Comparison of ENCODE assay signal across 18 cellular contexts in the genomic region with DNA sequence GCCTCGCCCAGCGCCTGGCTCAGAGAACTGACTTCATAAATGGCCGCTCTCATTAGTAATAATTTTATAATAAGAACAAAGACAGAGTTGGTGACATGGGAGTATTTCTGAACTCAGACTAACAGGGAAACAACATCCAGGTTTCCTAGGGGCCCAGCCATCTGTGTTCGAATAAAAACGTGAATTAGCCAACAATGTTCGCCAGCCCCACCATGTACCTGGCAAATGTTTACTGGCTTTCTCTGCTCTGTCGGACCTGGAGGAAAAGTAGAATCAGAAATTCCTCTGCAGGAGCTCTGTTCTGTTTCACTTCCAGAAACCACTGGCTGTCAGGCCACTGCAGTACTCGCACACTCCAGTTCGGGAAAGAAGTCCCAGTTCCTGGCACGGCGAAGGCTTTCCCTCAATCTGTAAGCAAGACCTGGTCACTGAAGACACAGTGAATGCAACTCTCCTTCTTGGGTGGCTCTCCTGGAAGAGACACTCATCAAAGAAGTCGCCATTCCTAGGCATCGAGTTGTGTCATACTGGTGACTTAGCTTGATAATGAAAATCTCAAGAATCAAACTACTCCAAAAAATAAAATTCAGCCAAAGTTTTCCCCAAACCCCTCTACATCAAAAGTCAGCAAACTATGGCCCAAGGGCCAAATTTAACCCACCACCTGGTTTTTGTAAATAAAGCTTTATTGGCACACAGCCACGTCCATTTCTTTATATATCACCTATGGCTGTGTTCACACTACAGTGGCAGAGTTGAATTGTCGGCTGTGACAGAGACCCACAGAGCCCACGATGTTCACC.
DNase-seq lines count a peak whose midpoint lies in the region; ATAC-seq and TF ChIP-seq lines count a peak whose summit lies in the region.
"Had no signal": no experiment of that assay in that cellular context is flagged by ENCODE, and none has a peak within 500 bp of the region (broad histone marks: within the 10 kb centered on the region; RNA-seq: fewer than 3 reads in every experiment).

No MANE protein-coding gene starts in this region.

- 74% methylated on average over 16 of the region's 16 CpGs for WGBS in esophagus muscularis mucosa

- H3K9me3 ChIP-seq in esophagus muscularis mucosa (no peaks in the 10 kb centered on the region), osteoblast (ENCODE audit: low read depth, low read length) (no peaks in the 10 kb centered on the region)
- H3K9me3 ChIP-seq: BLaER1 treated with 17β-estradiol and CSF1 and Interleukin-3, amounts not matched to agents 10 nM and 100 nM; MG63 had no signal

- DNase-seq in ELF-1 (ENCODE audit: low read depth, low spot score) (peak; percentile 29), NAMALWA (ENCODE audit: low spot score) (peak; percentile 12), esophagus muscularis mucosa (ENCODE audit: extremely low spot score) (peak; percentile 85), osteoblast (ENCODE audit: insufficient read length, low spot score, missing footprints) (peak; percentile 54), NCI-H146 treated with DMSO at 0.1 percent for 48 hours (lab: John Stamatoyannopoulos, UW; ENCODE audit: unreplicated experiment) (no peak)
- no peak for DNase-seq in stimulated activated naive B cell treated with anti-CD40 and anti-IgM and Interleukin-4, amounts not matched to agents 10 μg/mL and 1 μg/mL and 100 μg/mL, for 72 hours
- DNase-seq: CD8-positive, alpha-beta T cell; HCEC 1CT; Kasumi-1; MG63; NCI-H1092 treated with DMSO at 0.1 percent for 48 hours; NCI-H1694; NCI-H2081 treated with DMSO at 0.1 percent for 48 hours; NCI-H446 treated with DMSO at 0.1 percent for 48 hours had no signal

- H3K9me3 Mint-ChIP-seq in stimulated activated naive B cell treated with anti-CD40 and anti-IgM and Interleukin-4, amounts not matched to agents 10 μg/mL and 1 μg/mL and 100 μg/mL, for 72 hours: no peaks in the 10 kb centered on the region
- H3K9me3 Mint-ChIP-seq: CD8-positive, alpha-beta T cell had no signal

- peaks cover 19 to 30% of the 10 kb centered on the region in 2 donors for H3K27me3 Mint-ChIP-seq in stimulated activated naive B cell treated with anti-CD40 and anti-IgM and Interleukin-4, amounts not matched to agents 10 μg/mL and 1 μg/mL and 100 μg/mL, for 72 hours

- no peak overlapping the region for H3K27ac Mint-ChIP-seq in stimulated activated naive B cell treated with anti-CD40 and anti-IgM and Interleukin-4, amounts not matched to agents 10 μg/mL and 1 μg/mL and 100 μg/mL, for 72 hours
- H3K27ac Mint-ChIP-seq: CD8-positive, alpha-beta T cell; IgD-negative memory B cell had no signal

- H3K4me1 ChIP-seq in esophagus muscularis mucosa: peaks cover 0 to 22% (median 17%) of the 10 kb centered on the region in 4 donors
- no peaks in the 10 kb centered on the region for H3K4me1 ChIP-seq in osteoblast (ENCODE audit: insufficient read depth, low read length)

- H3K27ac ChIP-seq in esophagus muscularis mucosa (replicated peaks in 1 of 4) (peak overlapping the region in 3 of 4 donors; percentile 35 to 69 (median 51)), osteoblast (ENCODE audit: low read depth, low read length) (no peak overlapping the region)
- H3K27ac ChIP-seq: BLaER1 treated with 17β-estradiol and CSF1 and Interleukin-3, amounts not matched to agents 10 nM and 100 nM; RWPE1 had no signal

- H3K36me3 ChIP-seq in esophagus muscularis mucosa (no peaks in the 10 kb centered on the region), osteoblast (ENCODE audit: insufficient read depth, low read length) (no peaks in the 10 kb centered on the region)
- H3K36me3 ChIP-seq: BLaER1 treated with 17β-estradiol and CSF1 and Interleukin-3, amounts not matched to agents 10 nM and 100 nM; MG63 had no signal

- intact Hi-C loops in esophagus muscularis mucosa (cut with DNase I): no loop called here

- TF ChIP-seq POLR2A in esophagus muscularis mucosa (IDR thresholded peaks at IDR 0.05; ENCODE audit: low read depth): no peak

- H2AFZ ChIP-seq in osteoblast (ENCODE audit: low read length): no peak overlapping the region

- H3K4me1 Mint-ChIP-seq in stimulated activated naive B cell treated with anti-CD40 and anti-IgM and Interleukin-4, amounts not matched to agents 10 μg/mL and 1 μg/mL and 100 μg/mL, for 72 hours: no peaks in the 10 kb centered on the region
- H3K4me1 Mint-ChIP-seq: IgD-negative memory B cell had no signal

- TF ChIP-seq EP300 in esophagus muscularis mucosa (IDR thresholded peaks at IDR 0.05): peak; percentile 43

- H3K4me3 ChIP-seq in esophagus muscularis mucosa (no peak overlapping the region), osteoblast (ENCODE audit: insufficient read depth, low read length) (no peak overlapping the region)
- H3K4me3 ChIP-seq: BLaER1 treated with 17β-estradiol and CSF1 and Interleukin-3, amounts not matched to agents 10 nM and 100 nM; MG63 had no signal

- no peak overlapping the region for H3K4me3 Mint-ChIP-seq in stimulated activated naive B cell treated with anti-CD40 and anti-IgM and Interleukin-4, amounts not matched to agents 10 μg/mL and 1 μg/mL and 100 μg/mL, for 72 hours
- H3K4me3 Mint-ChIP-seq: CD8-positive, alpha-beta T cell; IgD-negative memory B cell had no signal

- H4K20me1 ChIP-seq in osteoblast (ENCODE audit: insufficient read depth, low read length): no peaks in the 10 kb centered on the region
- H4K20me1 ChIP-seq: BLaER1 treated with 17β-estradiol and CSF1 and Interleukin-3, amounts not matched to agents 10 nM and 100 nM had no signal

- TF ChIP-seq CTCF in esophagus muscularis mucosa (IDR thresholded peaks at IDR 0.05) (no peak), osteoblast (IDR thresholded peaks at IDR 0.05; ENCODE audit: extremely low read depth, low read depth, low read length) (no peak)

- H3K27me3 ChIP-seq in esophagus muscularis mucosa: peaks cover 0 to 17% (median 0%) of the 10 kb centered on the region in 4 donors
- H3K27me3 ChIP-seq in osteoblast (ENCODE audit: insufficient read depth, low read length): peaks cover 32% of the 10 kb centered on the region
- H3K27me3 ChIP-seq: BLaER1 treated with 17β-estradiol and CSF1 and Interleukin-3, amounts not matched to agents 10 nM and 100 nM; MG63 had no signal

- ATAC-seq in stimulated activated naive B cell treated with anti-CD40 and anti-IgM and Interleukin-4, amounts not matched to agents 10 μg/mL and 1 μg/mL and 100 μg/mL, for 72 hours (replicated peaks): no peak
- ATAC-seq in GM21360 (IDR thresholded peaks at IDR 0.05; ENCODE audit: unreplicated experiment): no peak
- ATAC-seq: CD8-positive, alpha-beta T cell had no signal

- no peak overlapping the region for H3K4me2 ChIP-seq in osteoblast (ENCODE audit: insufficient read depth, low read length)
- H3K4me2 ChIP-seq: BLaER1 treated with 17β-estradiol and CSF1 and Interleukin-3, amounts not matched to agents 10 nM and 100 nM had no signal

- H3K36me3 Mint-ChIP-seq in stimulated activated naive B cell treated with anti-CD40 and anti-IgM and Interleukin-4, amounts not matched to agents 10 μg/mL and 1 μg/mL and 100 μg/mL, for 72 hours: no peaks in the 10 kb centered on the region
- H3K36me3 Mint-ChIP-seq: CD8-positive, alpha-beta T cell; IgD-negative memory B cell had no signal

- no peaks in the 10 kb centered on the region for H3K79me2 ChIP-seq in osteoblast (ENCODE audit: insufficient read depth, low read length)

Comparison
In these comparisons a context has a peak if more than half of its experiments do, and no peak if none do; other contexts are left out.
1. DNase-seq: peak in ELF-1 (single experiment), NAMALWA (single experiment), esophagus muscularis mucosa (single experiment) and osteoblast (single experiment); none in stimulated activated naive B cell treated with anti-CD40 and anti-IgM and Interleukin-4, amounts not matched to agents 10 μg/mL and 1 μg/mL and 100 μg/mL, for 72 hours (single experiment) and NCI-H146 treated with DMSO at 0.1 percent for 48 hours (single experiment).